7 cellular contexts compared by ENCODE assay signal in the genomic region with DNA sequence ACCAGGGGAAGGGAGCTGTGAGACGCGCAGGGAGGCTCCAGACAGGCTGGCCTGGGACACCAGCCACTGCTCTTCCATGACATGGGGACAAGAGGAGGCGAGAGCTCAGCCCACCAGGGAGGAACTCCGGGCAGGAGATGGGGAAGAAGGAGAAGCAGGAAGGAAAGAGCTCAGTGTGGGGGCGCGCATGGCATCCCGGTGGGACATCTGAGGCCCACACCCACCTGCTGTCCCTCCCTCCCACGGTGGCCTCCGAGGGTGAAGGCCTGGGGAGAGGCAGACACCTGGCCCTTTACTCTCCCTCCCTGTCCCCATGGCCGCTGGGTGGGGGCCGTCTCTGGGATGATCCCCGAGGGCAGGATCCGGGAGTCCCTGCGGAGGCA. TPM values are rescaled to one million over a fixed set of nuclear protein-coding genes. Genes with fewer than 3 reads are reported as not detected.
DNase-seq lines count a peak whose midpoint lies in the region; ATAC-seq, FAIRE-seq and TF ChIP-seq lines count a peak whose summit lies in the region.
"Not testable (repeated sequence)": the region's sequence is repeated elsewhere in the genome, so short reads cannot be mapped to it uniquely, and the experiment has no call there.
"Had no signal": no experiment of that assay in that cellular context is flagged by ENCODE, and none has a peak within 500 bp of the region (broad histone marks: within the 10 kb centered on the region; RNA-seq: fewer than 3 reads in every experiment).

No MANE protein-coding gene starts in this region.

- H3K9ac ChIP-seq in endothelial cell of umbilical vein (replicated peaks; ENCODE audit: extremely low read depth, insufficient read depth, low read length): not testable (repeated sequence)
- H3K9ac ChIP-seq in mucosa of rectum (ENCODE audit: low read depth in 1 of 2, low read length in 2 of 2): peak overlapping the region in 1 of 2 donors; percentile 78

- peaks cover 16% of the 10 kb centered on the region for H3K4me1 ChIP-seq in CD8-positive, alpha-beta memory T cell (ENCODE audit: insufficient read depth, low read length)
- not testable (repeated sequence) for H3K4me1 ChIP-seq in endothelial cell of umbilical vein (ENCODE audit: control insufficient read depth, extremely low read depth, insufficient read depth, low read length); mucosa of rectum (ENCODE audit: control insufficient read depth in 2 of 2, insufficient read depth in 2 of 2, low read length in 2 of 2)

- not testable (repeated sequence) for H4K20me1 ChIP-seq in endothelial cell of umbilical vein (replicated peaks; ENCODE audit: control insufficient read depth, extremely low read depth, insufficient read depth, low read length)

- H3K27me3 ChIP-seq in CD8-positive, alpha-beta memory T cell (ENCODE audit: insufficient read depth, low read length, poor library complexity, severe bottlenecking); endothelial cell of umbilical vein (ENCODE audit: control insufficient read depth in 2 of 2, insufficient read depth in 2 of 2, low read length in 2 of 2); mucosa of rectum (ENCODE audit: control insufficient read depth in 2 of 2, insufficient read depth in 2 of 2, low read length in 2 of 2): not testable (repeated sequence)

- POLR2A ChIA-PET in CD8-positive, alpha-beta memory T cell (lab: Charles Lee): interaction anchor here (1.2 kb wide), 1 partner anchor 170 kb away, joined by 4 read pairs; no protein-coding TSS in a partner anchor
- POLR2A ChIA-PET in endothelial cell of umbilical vein (lab: Charles Lee): not testable (repeated sequence)

- H3K79me2 ChIP-seq in endothelial cell of umbilical vein (ENCODE audit: control insufficient read depth, insufficient read depth, low read length): not testable (repeated sequence)

- not testable (repeated sequence) for ATAC-seq in activated T-cell treated with anti-CD3 and anti-CD28 coated beads, Interleukin-2, amount 50 U/mL, for 72 hours (replicated peaks in 1 of 2); stimulated activated naive B cell treated with anti-CD40 and anti-IgM and Interleukin-4, amounts not matched to agents 10 μg/mL and 1 μg/mL and 100 μg/mL, for 72 hours (replicated peaks)

- not testable (repeated sequence) for FAIRE-seq in endothelial cell of umbilical vein (lab: Jason Lieb, UNC)

- not testable (repeated sequence) for H3K9me1 ChIP-seq in endothelial cell of umbilical vein (replicated peaks; ENCODE audit: control insufficient read depth, extremely low read depth, insufficient read depth, low read length)

- H2AFZ ChIP-seq in endothelial cell of umbilical vein (ENCODE audit: low read depth, low read length): peak overlapping the region; percentile 70

- H3K36me3 ChIP-seq in CD8-positive, alpha-beta memory T cell (ENCODE audit: insufficient read depth, low read length); endothelial cell of umbilical vein (ENCODE audit: control insufficient read depth in 2 of 2, extremely low read depth in 1 of 2, insufficient read depth in 2 of 2, low read length in 2 of 2); mucosa of rectum (ENCODE audit: control insufficient read depth in 2 of 2, insufficient read depth in 2 of 2, low read length in 2 of 2): not testable (repeated sequence)
- peaks cover 11% of the 10 kb centered on the region; the same call in 1 of the 2 replicates for H3K36me3 ChIP-seq in KOPT-K1 (ENCODE audit: insufficient read depth, low read length)

- H3K9me3 ChIP-seq in CD8-positive, alpha-beta memory T cell (ENCODE audit: low read length); KOPT-K1 (ENCODE audit: insufficient read depth, low read length, poor library complexity, severe bottlenecking); endothelial cell of umbilical vein (replicated peaks; ENCODE audit: control insufficient read depth, insufficient read depth, low read length); mucosa of rectum (ENCODE audit: control insufficient read depth in 2 of 2, low read length in 2 of 2): not testable (repeated sequence)

- BruUV-seq in endothelial cell of umbilical vein (replicated peaks; lab: Mats Ljungman, UMichigan): not testable (repeated sequence)

- H3K4me3 ChIP-seq in CD8-positive, alpha-beta memory T cell (ENCODE audit: low read length); endothelial cell of umbilical vein (replicated peaks in 1 of 3; ENCODE audit: insufficient read depth in 1 of 3, low read depth in 1 of 3, low read length in 3 of 3): not testable (repeated sequence)
- H3K4me3 ChIP-seq in mucosa of rectum (ENCODE audit: low read length in 2 of 2): peak overlapping the region; percentile 26 to 30

- H3K27ac ChIP-seq in CD8-positive, alpha-beta memory T cell (ENCODE audit: low read depth, low read length): peak overlapping the region; percentile 43
- H3K27ac ChIP-seq in KOPT-K1 (ENCODE audit: low read depth, low read length, poor library complexity, severe bottlenecking) (peak overlapping the region; percentile 74), mucosa of rectum (ENCODE audit: low read depth in 2 of 2, low read length in 2 of 2) (peak overlapping the region in 1 of 2 donors; percentile 38)
- not testable (repeated sequence) for H3K27ac ChIP-seq in endothelial cell of umbilical vein (ENCODE audit: insufficient read depth, low read depth, low read length)

- H3K36me3 Mint-ChIP-seq in CD8-positive, alpha-beta memory T cell: peaks cover 0 to 17% (median 3%) of the 10 kb centered on the region in 3 donors
- not testable (repeated sequence) for H3K36me3 Mint-ChIP-seq in activated T-cell treated with anti-CD3 and anti-CD28 coated beads, Interleukin-2, amount 50 U/mL, for 72 hours (ENCODE audit: insufficient read depth in 2 of 2)
- peaks cover 13 to 19% of the 10 kb centered on the region in 2 donors for H3K36me3 Mint-ChIP-seq in stimulated activated naive B cell treated with anti-CD40 and anti-IgM and Interleukin-4, amounts not matched to agents 10 μg/mL and 1 μg/mL and 100 μg/mL, for 72 hours

- dilution Hi-C loops in endothelial cell of umbilical vein (cut with MboI; ENCODE audit: extremely low pct_ligation_motif_present, low sequenced_read_pairs): not testable (repeated sequence)

- not testable (repeated sequence) for H3K4me2 ChIP-seq in endothelial cell of umbilical vein (ENCODE audit: insufficient read depth, low read length)

- peaks cover 30 to 46% (median 36%) of the 10 kb centered on the region in 3 donors for H3K4me1 Mint-ChIP-seq in CD8-positive, alpha-beta memory T cell
- H3K4me1 Mint-ChIP-seq in activated T-cell treated with anti-CD3 and anti-CD28 coated beads, Interleukin-2, amount 50 U/mL, for 72 hours (ENCODE audit: low read depth): peaks cover 37% of the 10 kb centered on the region
- H3K4me1 Mint-ChIP-seq in stimulated activated naive B cell treated with anti-CD40 and anti-IgM and Interleukin-4, amounts not matched to agents 10 μg/mL and 1 μg/mL and 100 μg/mL, for 72 hours: peaks cover 30 to 53% of the 10 kb centered on the region in 2 donors

- H3K4me3 Mint-ChIP-seq in CD8-positive, alpha-beta memory T cell: peak overlapping the region; percentile 50 to 93 (median 88)
- peak overlapping the region; percentile 93 to 94 for H3K4me3 Mint-ChIP-seq in activated T-cell treated with anti-CD3 and anti-CD28 coated beads, Interleukin-2, amount 50 U/mL, for 72 hours
- H3K4me3 Mint-ChIP-seq in stimulated activated naive B cell treated with anti-CD40 and anti-IgM and Interleukin-4, amounts not matched to agents 10 μg/mL and 1 μg/mL and 100 μg/mL, for 72 hours: peak overlapping the region; percentile 95 to 99

- intact Hi-C loops in endothelial cell of umbilical vein (cut with micrococcal nuclease): not testable (repeated sequence)

- DNase-seq in CD8-positive, alpha-beta memory T cell; activated T-cell treated with anti-CD3 and anti-CD28 coated beads, Interleukin-2, amount 50 U/mL, for 72 hours; endothelial cell of umbilical vein (ENCODE audit: low read depth, low spot score); stimulated activated naive B cell treated with anti-CD40 and anti-IgM and Interleukin-4, amounts not matched to agents 10 μg/mL and 1 μg/mL and 100 μg/mL, for 72 hours: not testable (repeated sequence)

- H3K9me3 Mint-ChIP-seq in CD8-positive, alpha-beta memory T cell; activated T-cell treated with anti-CD3 and anti-CD28 coated beads, Interleukin-2, amount 50 U/mL, for 72 hours; stimulated activated naive B cell treated with anti-CD40 and anti-IgM and Interleukin-4, amounts not matched to agents 10 μg/mL and 1 μg/mL and 100 μg/mL, for 72 hours: not testable (repeated sequence)

- peak overlapping the region; percentile 77 to 96 (median 94) for H3K27ac Mint-ChIP-seq in CD8-positive, alpha-beta memory T cell
- peak overlapping the region; percentile 77 for H3K27ac Mint-ChIP-seq in activated T-cell treated with anti-CD3 and anti-CD28 coated beads, Interleukin-2, amount 50 U/mL, for 72 hours
- peak overlapping the region; percentile 98 for H3K27ac Mint-ChIP-seq in stimulated activated naive B cell treated with anti-CD40 and anti-IgM and Interleukin-4, amounts not matched to agents 10 μg/mL and 1 μg/mL and 100 μg/mL, for 72 hours

- CTCF ChIA-PET in CD8-positive, alpha-beta memory T cell (lab: Charles Lee); endothelial cell of umbilical vein (lab: Charles Lee): not testable (repeated sequence)

- H3K27me3 Mint-ChIP-seq in CD8-positive, alpha-beta memory T cell; activated T-cell treated with anti-CD3 and anti-CD28 coated beads, Interleukin-2, amount 50 U/mL, for 72 hours (ENCODE audit: low read depth); stimulated activated naive B cell treated with anti-CD40 and anti-IgM and Interleukin-4, amounts not matched to agents 10 μg/mL and 1 μg/mL and 100 μg/mL, for 72 hours: not testable (repeated sequence)

- TF ChIP-seq POLR2A in endothelial cell of umbilical vein (IDR thresholded peaks at IDR 0.05; ENCODE audit: low read depth, low read length): not testable (repeated sequence)

- TF ChIP-seq CTCF in endothelial cell of umbilical vein (IDR thresholded peaks at IDR 0.05; ENCODE audit: extremely low read depth in 1 of 2, insufficient read depth in 1 of 2, low read depth in 1 of 2, low read length in 2 of 2): not testable (repeated sequence)

RNA-seq across cellular contexts. Expression of a gene that starts 0.5 kb away (rescaled TPM):
- 10 to 100 TPM; 28.4 to 30.1 TPM for total RNA-seq in CD8-positive, alpha-beta memory T cell
- polyA plus RNA-seq in CD8-positive, alpha-beta memory T cell: 20.5 TPM
- 10 to 100 TPM; 44.8 to 49.0 TPM for total RNA-seq in activated T-cell treated with anti-CD3 and anti-CD28 coated beads, Interleukin-2, amount 50 U/mL, for 72 hours
- 7.2 and 10.2 TPM in 2 replicates for total RNA-seq in endothelial cell of umbilical vein
- polyA plus RNA-seq in endothelial cell of umbilical vein: 10.6 and 11.0 TPM in 2 replicates
- polyA plus RNA-seq in endothelial cell of umbilical vein (2011; cell fraction: cytosol; rRNA removed): 10.4 and 12.1 TPM in 2 replicates
- 5.1 and 5.9 TPM in 2 replicates for polyA plus RNA-seq in endothelial cell of umbilical vein (2011; cell fraction: nucleus; rRNA removed)
- polyA plus RNA-seq in endothelial cell of umbilical vein (2012): 7.6 and 7.7 TPM in 2 replicates
- 7.3 and 11.5 TPM in 2 replicates for polyA minus RNA-seq in endothelial cell of umbilical vein
- polyA minus RNA-seq in endothelial cell of umbilical vein (2011; cell fraction: cytosol; rRNA and poly(A)+ RNA removed): not detected
- 4.2 and 5.6 TPM in 2 replicates for polyA minus RNA-seq in endothelial cell of umbilical vein (2011; cell fraction: nucleus; rRNA and poly(A)+ RNA removed)
- total RNA-seq: SJCRH30 had no signal

RNA-seq across cellular contexts. Expression of a gene that starts 19.2 kb away (rescaled TPM):
- 10 to 100 TPM; 40.8 to 41.3 TPM for total RNA-seq in CD8-positive, alpha-beta memory T cell
- polyA plus RNA-seq in CD8-positive, alpha-beta memory T cell: 20.1 TPM
- 10 to 100 TPM; 33.9 to 43.0 TPM for total RNA-seq in activated T-cell treated with anti-CD3 and anti-CD28 coated beads, Interleukin-2, amount 50 U/mL, for 72 hours
- 2.5 and 3.8 TPM in 2 replicates for total RNA-seq in endothelial cell of umbilical vein
- 2.0 and 2.3 TPM in 2 replicates for polyA plus RNA-seq in endothelial cell of umbilical vein
- polyA plus RNA-seq in endothelial cell of umbilical vein (2011; cell fraction: cytosol; rRNA removed): 1.4 and 2.0 TPM in 2 replicates
- polyA plus RNA-seq in endothelial cell of umbilical vein (2011; cell fraction: nucleus; rRNA removed): 5.7 and 7.1 TPM in 2 replicates
- polyA plus RNA-seq in endothelial cell of umbilical vein (2012): 3.5 and 6.2 TPM in 2 replicates
- polyA minus RNA-seq in endothelial cell of umbilical vein: 5.5 and 5.6 TPM in 2 replicates
- not detected for polyA minus RNA-seq in endothelial cell of umbilical vein (2011; cell fraction: cytosol; rRNA and poly(A)+ RNA removed)
- polyA minus RNA-seq in endothelial cell of umbilical vein (2011; cell fraction: nucleus; rRNA and poly(A)+ RNA removed): 0.43 and 1.2 TPM in 2 replicates
- total RNA-seq: SJCRH30 had no signal

RNA-seq across cellular contexts. Expression of a gene that starts 26.1 kb away (rescaled TPM):
- 100 to 1,000 TPM; 133 to 138 TPM for total RNA-seq in CD8-positive, alpha-beta memory T cell
- polyA plus RNA-seq in CD8-positive, alpha-beta memory T cell: 255 TPM
- 100 to 1,000 TPM; 143 to 147 TPM for total RNA-seq in activated T-cell treated with anti-CD3 and anti-CD28 coated beads, Interleukin-2, amount 50 U/mL, for 72 hours
- total RNA-seq in endothelial cell of umbilical vein: 10.6 and 11.2 TPM in 2 replicates
- 6.9 and 7.6 TPM in 2 replicates for polyA plus RNA-seq in endothelial cell of umbilical vein
- polyA plus RNA-seq in endothelial cell of umbilical vein (2011; cell fraction: cytosol; rRNA removed): 6.3 and 7.0 TPM in 2 replicates
- 3.5 and 4.3 TPM in 2 replicates for polyA plus RNA-seq in endothelial cell of umbilical vein (2011; cell fraction: nucleus; rRNA removed)
- 26.5 and 28.1 TPM in 2 replicates for polyA plus RNA-seq in endothelial cell of umbilical vein (2012)
- 7.7 and 8.7 TPM in 2 replicates for polyA minus RNA-seq in endothelial cell of umbilical vein
- 1.4 TPM for polyA minus RNA-seq in endothelial cell of umbilical vein (2011; cell fraction: cytosol; rRNA and poly(A)+ RNA removed)
- 1.5 and 1.7 TPM in 2 replicates for polyA minus RNA-seq in endothelial cell of umbilical vein (2011; cell fraction: nucleus; rRNA and poly(A)+ RNA removed)

RNA-seq across cellular contexts. Expression of a gene that starts 36.9 kb away (rescaled TPM):
- 100 to 1,000 TPM; 158 to 165 TPM for total RNA-seq in CD8-positive, alpha-beta memory T cell
- polyA plus RNA-seq in CD8-positive, alpha-beta memory T cell: 256 TPM
- total RNA-seq in activated T-cell treated with anti-CD3 and anti-CD28 coated beads, Interleukin-2, amount 50 U/mL, for 72 hours: 100 to 1,000 TPM in 1 of 2 donors, 10 to 100 TPM in 1; 77.8 to 115 TPM
- total RNA-seq in endothelial cell of umbilical vein: 2.9 and 5.1 TPM in 2 replicates
- 3.4 and 3.6 TPM in 2 replicates for polyA plus RNA-seq in endothelial cell of umbilical vein
- polyA plus RNA-seq in endothelial cell of umbilical vein (2011; cell fraction: cytosol; rRNA removed): 3.6 and 3.7 TPM in 2 replicates
- 4.3 and 5.2 TPM in 2 replicates for polyA plus RNA-seq in endothelial cell of umbilical vein (2011; cell fraction: nucleus; rRNA removed)
- 1.9 and 3.3 TPM in 2 replicates for polyA plus RNA-seq in endothelial cell of umbilical vein (2012)
- polyA minus RNA-seq in endothelial cell of umbilical vein: 4.5 TPM in 2 replicates
- not detected for polyA minus RNA-seq in endothelial cell of umbilical vein (2011; cell fraction: cytosol; rRNA and poly(A)+ RNA removed)
- polyA minus RNA-seq in endothelial cell of umbilical vein (2011; cell fraction: nucleus; rRNA and poly(A)+ RNA removed): 2.2 TPM in 2 replicates
- total RNA-seq: SJCRH30 had no signal

RNA-seq across cellular contexts. Expression of a gene that starts 56.9 kb away (rescaled TPM):
- 10 to 100 TPM; 10.8 to 11.0 TPM for total RNA-seq in CD8-positive, alpha-beta memory T cell
- polyA plus RNA-seq in CD8-positive, alpha-beta memory T cell: 11.7 TPM
- total RNA-seq in activated T-cell treated with anti-CD3 and anti-CD28 coated beads, Interleukin-2, amount 50 U/mL, for 72 hours: 10 to 100 TPM; 21.9 to 24.4 TPM
- total RNA-seq in endothelial cell of umbilical vein: not detected in 2 replicates
- not detected in 2 replicates for polyA plus RNA-seq in endothelial cell of umbilical vein
- polyA plus RNA-seq in endothelial cell of umbilical vein (2011; cell fraction: cytosol; rRNA removed): 0.13 and 0.14 TPM in 2 replicates
- 0.36 TPM in 1 of 2 replicates, not detected in the other for polyA plus RNA-seq in endothelial cell of umbilical vein (2011; cell fraction: nucleus; rRNA removed)
- polyA plus RNA-seq in endothelial cell of umbilical vein (2012): 0.22 and 0.24 TPM in 2 replicates
- 0.39 TPM in 1 of 2 replicates, not detected in the other for polyA minus RNA-seq in endothelial cell of umbilical vein
- polyA minus RNA-seq in endothelial cell of umbilical vein (2011; cell fraction: cytosol; rRNA and poly(A)+ RNA removed): not detected
- polyA minus RNA-seq in endothelial cell of umbilical vein (2011; cell fraction: nucleus; rRNA and poly(A)+ RNA removed): not detected in 2 replicates
- total RNA-seq: SJCRH30 had no signal

Comparison
In these comparisons a context has a peak if more than half of its experiments do, and no peak if none do; other contexts are left out.
1. RNA of a gene that starts 26.1 kb away (total RNA-seq): 143 to 147 TPM in activated T-cell treated with anti-CD3 and anti-CD28 coated beads, Interleukin-2, amount 50 U/mL, for 72 hours and 133 to 138 TPM in CD8-positive, alpha-beta memory T cell; 10.6 to 11.2 TPM in endothelial cell of umbilical vein; every median in the first group is over 10 times any median in the second.
2. Peak in every context shown above with its lines, with median percentiles within 50 percentile points of each other: H3K27ac Mint-ChIP-seq and H3K4me3 Mint-ChIP-seq.